In the genomic region with DNA sequence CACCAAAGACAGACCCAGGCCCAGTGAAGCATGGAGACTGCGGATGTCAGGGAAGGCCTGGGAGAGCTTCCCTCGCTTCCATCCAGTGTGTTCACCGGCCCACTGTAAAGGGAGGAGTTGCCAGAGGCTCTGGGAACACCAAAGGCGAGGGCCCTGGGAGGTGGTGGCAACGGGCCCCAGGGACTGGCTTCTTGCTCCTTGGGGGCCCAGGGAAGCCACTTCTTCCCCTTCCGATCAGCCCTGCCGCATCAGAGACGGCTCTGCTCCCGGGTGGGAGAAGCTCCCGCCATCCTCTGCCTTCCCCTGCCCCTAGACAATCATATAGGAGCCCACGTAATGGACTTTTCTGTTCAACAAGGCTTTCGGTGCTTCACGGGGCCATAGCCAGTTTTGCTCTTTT, we compare ENCODE assay signal across 16 cellular contexts.
"Had no signal": no experiment of that assay in that cellular context is flagged by ENCODE, and none has a peak within 500 bp of the region (broad histone marks: within the 10 kb centered on the region; RNA-seq: fewer than 3 reads in every experiment).

No MANE protein-coding gene starts in this region.

- H3K4me1 ChIP-seq: adrenal gland, gastroesophageal sphincter, lower lobe of right lung, transverse colon had no signal

- ATAC-seq: gastroesophageal sphincter; heart right ventricle; lower lobe of right lung; stimulated activated naive CD8-positive, alpha-beta T cell treated with anti-CD3 and anti-CD28 coated beads, Interleukin-15, Interleukin-2, amounts not matched to agents 100 U/mL and 50 U/mL, for 24 hours; T-cell had no signal

- DNase-seq: activated naive CD4-positive, alpha-beta T cell treated with Interleukin-2 at 50 U/mL for 16 hours; heart right ventricle; lower lobe of right lung; posterior cingulate gyrus; SK-N-SH; stimulated activated CD4-positive, alpha-beta T cell treated with anti-CD3 and anti-CD28 coated beads, Interleukin-15, amount 100 ng/mL, for 24 hours; stimulated activated CD4-positive, alpha-beta T cell treated with anti-CD3 and anti-CD28 coated beads, Interleukin-4, amount 100 ng/mL, for 1 hour; stimulated activated naive CD8-positive, alpha-beta T cell treated with anti-CD3 and anti-CD28 coated beads, Interleukin-15, Interleukin-2, amounts not matched to agents 100 U/mL and 50 U/mL, for 24 hours; T1000; transverse colon had no signal

- H3K4me3 Mint-ChIP-seq: T-cell had no signal

- FAIRE-seq: endometrium had no signal

- H3K27ac ChIP-seq: adrenal gland, gastroesophageal sphincter, heart right ventricle, lower lobe of right lung, right atrium auricular region, skin epidermis, transverse colon had no signal

- H3K4me3 ChIP-seq: adrenal gland, gastroesophageal sphincter, heart right ventricle, lower lobe of right lung, right atrium auricular region, skin epidermis, transverse colon had no signal

- H3K36me3 ChIP-seq: transverse colon had no signal

- H3K9me3 ChIP-seq: adrenal gland, gastroesophageal sphincter, heart right ventricle, lower lobe of right lung, right atrium auricular region, SK-N-SH, transverse colon had no signal

- H3K9ac ChIP-seq: SK-N-SH had no signal

- H3K27me3 Mint-ChIP-seq: T-cell had no signal

- H3K27me3 ChIP-seq: adrenal gland, gastroesophageal sphincter, heart right ventricle, right atrium auricular region, transverse colon had no signal

- H3K9me3 Mint-ChIP-seq: T-cell had no signal

- H3K4me2 ChIP-seq: SK-N-SH had no signal
